ENCODE assay signal across 1 cellular context in genomic region chr17:7296189-7296861, GRCh38.
TF ChIP-seq lines count a peak whose summit lies in the region.

No MANE protein-coding gene starts in this region.

TF ChIP-seq in neural cell, 6 proteins besides CTCF, POLR2A, EP300 and RAD21:
- peak; percentile 94 for TF ChIP-seq SMC3 (conservative IDR thresholded peaks at IDR 0.05; ENCODE audit: poor library complexity)
- no peak for TF ChIP-seq TAF1 (IDR thresholded peaks at IDR 0.05; ENCODE audit: low read depth)
- TF ChIP-seq REST (IDR thresholded peaks at IDR 0.05; ENCODE audit: borderline replicate concordance): no peak
- peak; percentile 92 for TF ChIP-seq MXI1 (conservative IDR thresholded peaks at IDR 0.05; ENCODE audit: poor library complexity, severe bottlenecking)
- no peak for TF ChIP-seq POLR2AphosphoS5 (IDR thresholded peaks at IDR 0.05)
- TF ChIP-seq EZH2 (IDR thresholded peaks at IDR 0.05; ENCODE audit: borderline replicate concordance, insufficient read depth, low read length, poor library complexity, severe bottlenecking): no peak
TF ChIP-seq in neural cell: peak in this region for 2.
